Comparison of ENCODE assay signal across 8 cellular contexts in the genomic region with DNA sequence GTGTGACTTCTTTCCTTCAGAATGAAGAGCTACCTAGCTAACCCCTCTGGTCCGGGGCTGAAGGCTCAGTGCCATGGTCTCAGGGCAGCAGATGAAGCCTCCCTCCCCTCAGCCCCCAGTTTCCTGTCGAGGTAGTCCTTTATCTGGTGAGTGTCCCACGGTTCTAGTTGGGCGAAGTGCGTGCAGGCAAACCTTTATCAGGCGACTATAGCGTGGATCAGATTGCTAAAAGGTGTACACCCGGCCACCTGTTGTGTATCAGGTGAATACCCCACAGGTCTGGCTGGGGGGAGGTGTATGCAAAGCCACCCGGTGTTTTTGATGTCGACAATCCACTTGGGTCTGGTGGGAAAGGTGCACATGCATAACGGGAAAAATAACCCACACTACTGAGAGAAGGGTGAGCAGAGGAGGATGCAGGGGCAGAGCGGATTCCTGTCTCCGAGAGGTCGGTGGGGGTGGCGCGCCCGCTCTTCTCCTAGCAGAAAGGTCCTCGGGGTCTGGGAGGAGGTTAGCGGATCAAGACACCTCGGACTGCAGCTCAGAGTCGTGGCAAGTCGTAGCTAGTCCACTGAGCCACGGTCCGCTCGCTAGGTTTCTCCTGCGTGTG. TPM values are rescaled to one million over a fixed set of nuclear protein-coding genes. Genes with fewer than 3 reads are reported as not detected.
DNase-seq lines count a peak whose midpoint lies in the region; ATAC-seq and TF ChIP-seq lines count a peak whose summit lies in the region.

No MANE protein-coding gene starts in this region.

- ATAC-seq in HG03108 (IDR thresholded peaks at IDR 0.05; ENCODE audit: unreplicated experiment) (peak; percentile 1), T-helper 17 cell (peak; percentile 14)
- peak; percentile 17 to 21 for ATAC-seq in naive thymus-derived CD8-positive, alpha-beta T cell

- peaks cover 30% of the 10 kb centered on the region for H3K36me3 ChIP-seq in endodermal cell (ENCODE audit: control insufficient read depth, insufficient read depth, low read length)

- peak overlapping the region; percentile 83 for H3K27ac ChIP-seq in endodermal cell (ENCODE audit: low read depth, low read length)

- H3K9me3 ChIP-seq in T-helper 17 cell (ENCODE audit: control insufficient read depth, low read length, poor library complexity, severe bottlenecking), result no peaks in the 10 kb centered on the region
- H3K9me3 ChIP-seq in endodermal cell (ENCODE audit: control insufficient read depth, low read length), result no peaks in the 10 kb centered on the region

- peaks cover 78% of the 10 kb centered on the region for H3K4me1 Mint-ChIP-seq in activated T-cell treated with anti-CD3 and anti-CD28 coated beads, Interleukin-2, amount 50 U/mL, for 24 hours (ENCODE audit: low read depth)
- H3K4me1 Mint-ChIP-seq in T-helper 17 cell, result peaks cover 42% of the 10 kb centered on the region
- peaks cover 10% of the 10 kb centered on the region for H3K4me1 Mint-ChIP-seq in endodermal cell
- peaks cover 25 to 77% (median 61%) of the 10 kb centered on the region in 4 donors for H3K4me1 Mint-ChIP-seq in naive thymus-derived CD8-positive, alpha-beta T cell

- H3K27me3 ChIP-seq in endodermal cell (ENCODE audit: control insufficient read depth, insufficient read depth, low read length, poor library complexity, severe bottlenecking), result no peaks in the 10 kb centered on the region

- peak overlapping the region; percentile 90 for H3K4me3 Mint-ChIP-seq in activated T-cell treated with anti-CD3 and anti-CD28 coated beads, Interleukin-2, amount 50 U/mL, for 24 hours
- H3K4me3 Mint-ChIP-seq in T-helper 17 cell (peak overlapping the region; percentile 98), endodermal cell (peak overlapping the region; percentile 72)
- H3K4me3 Mint-ChIP-seq in naive thymus-derived CD8-positive, alpha-beta T cell, result peak overlapping the region; percentile 91 to 100 (median 99)

- peak overlapping the region; percentile 69 for H3K9ac ChIP-seq in endodermal cell (ENCODE audit: extremely low read depth, low read length, poor library complexity, severe bottlenecking)

- H3K4me1 ChIP-seq in endodermal cell (ENCODE audit: control insufficient read depth, insufficient read depth, low read length), result peaks cover 2% of the 10 kb centered on the region

- no peaks in the 10 kb centered on the region for H3K27me3 Mint-ChIP-seq in activated T-cell treated with anti-CD3 and anti-CD28 coated beads, Interleukin-2, amount 50 U/mL, for 24 hours
- no peaks in the 10 kb centered on the region for H3K27me3 Mint-ChIP-seq in T-helper 17 cell
- peaks cover 4% of the 10 kb centered on the region for H3K27me3 Mint-ChIP-seq in endodermal cell (ENCODE audit: insufficient read depth)
- no peaks in the 10 kb centered on the region for H3K27me3 Mint-ChIP-seq in naive thymus-derived CD8-positive, alpha-beta T cell

- no peak for TF ChIP-seq CTCF in endodermal cell (conservative IDR thresholded peaks at IDR 0.05)

- peak overlapping the region; percentile 94 for H3K4me3 ChIP-seq in endodermal cell (ENCODE audit: low read length)

- peaks cover 46% of the 10 kb centered on the region for H3K36me3 Mint-ChIP-seq in activated T-cell treated with anti-CD3 and anti-CD28 coated beads, Interleukin-2, amount 50 U/mL, for 24 hours (ENCODE audit: low read depth)
- H3K36me3 Mint-ChIP-seq in T-helper 17 cell (ENCODE audit: low read depth), result peaks cover 2% of the 10 kb centered on the region
- peaks cover 26% of the 10 kb centered on the region for H3K36me3 Mint-ChIP-seq in endodermal cell (ENCODE audit: low read depth)
- peaks cover 5 to 27% (median 7%) of the 10 kb centered on the region in 3 donors for H3K36me3 Mint-ChIP-seq in naive thymus-derived CD8-positive, alpha-beta T cell

- POLR2A ChIA-PET in naive thymus-derived CD8-positive, alpha-beta T cell (lab: Charles Lee), result interaction anchor here (0.8 to 9.0 kb wide), 13 partner anchors 14 to 294 kb away, joined by 3 to 215 read pairs (median 4); a partner anchor contains a TSS

- 1 to 8% methylated on average over 14 to 26 of the region's 26 CpGs for WGBS in endodermal cell (ENCODE audit: insufficient coverage in 1 of 2, insufficient read length in 1 of 2), 2 experiments

- DNase-seq in activated T-cell treated with anti-CD3 and anti-CD28 coated beads, Interleukin-2, amount 50 U/mL, for 24 hours, result no peak
- no peak for DNase-seq in activated T-cell treated with anti-CD3 and anti-CD28 coated beads for 4 hours
- peak in 1 of 3 donors; percentile 13 for DNase-seq in T-helper 17 cell
- DNase-seq in endodermal cell, result no peak
- peak in 7 of 10 donors; percentile 10 to 65 (median 16) for DNase-seq in naive thymus-derived CD8-positive, alpha-beta T cell
- DNase-seq in globus pallidus (ENCODE audit: low spot score), result no peak
- no peak for DNase-seq in SIG-M5 (lab: John Stamatoyannopoulos, UW)

- no peaks in the 10 kb centered on the region for H3K9me3 Mint-ChIP-seq in activated T-cell treated with anti-CD3 and anti-CD28 coated beads, Interleukin-2, amount 50 U/mL, for 24 hours
- H3K9me3 Mint-ChIP-seq in endodermal cell, result no peaks in the 10 kb centered on the region
- no peaks in the 10 kb centered on the region for H3K9me3 Mint-ChIP-seq in naive thymus-derived CD8-positive, alpha-beta T cell

- peak overlapping the region; percentile 94 for H3K27ac Mint-ChIP-seq in activated T-cell treated with anti-CD3 and anti-CD28 coated beads, Interleukin-2, amount 50 U/mL, for 24 hours
- H3K27ac Mint-ChIP-seq in T-helper 17 cell, result peak overlapping the region; percentile 97
- H3K27ac Mint-ChIP-seq in endodermal cell, result no peak overlapping the region
- H3K27ac Mint-ChIP-seq in naive thymus-derived CD8-positive, alpha-beta T cell, result peak overlapping the region; percentile 90 to 99 (median 97)

RNA-seq across cellular contexts. Expression of a gene that starts 0.5 kb away (rescaled TPM):
- total RNA-seq in T-helper 17 cell, result 10 to 100 TPM; 57.9 to 69.2 TPM
- total RNA-seq in endodermal cell, result 10 to 100 TPM; 18.2 to 23.3 TPM
- 13.9 TPM for polyA plus RNA-seq in endodermal cell (2013, experiment 1 of 2)
- 12.9 TPM for polyA plus RNA-seq in endodermal cell (2013, experiment 2 of 2)
- total RNA-seq in naive thymus-derived CD8-positive, alpha-beta T cell, result 100 to 1,000 TPM; 130 to 138 TPM
- polyA plus RNA-seq in naive thymus-derived CD8-positive, alpha-beta T cell, result 10 to 100 TPM in 1 of 3 donors, 1 to 10 TPM in 2; 4.0 to 13.3 (median 7.3) TPM

RNA-seq across cellular contexts. Expression of a gene that starts 5.9 kb away (rescaled TPM):
- total RNA-seq in T-helper 17 cell (10 to 100 TPM; 40.8 to 52.8 TPM), endodermal cell (100 to 1,000 TPM; 193 to 207 TPM)
- 197 TPM for polyA plus RNA-seq in endodermal cell (2013, experiment 1 of 2)
- polyA plus RNA-seq in endodermal cell (2013, experiment 2 of 2), result 189 TPM
- total RNA-seq in naive thymus-derived CD8-positive, alpha-beta T cell, result 10 to 100 TPM; 61.7 to 64.4 TPM
- polyA plus RNA-seq in naive thymus-derived CD8-positive, alpha-beta T cell, result 100 to 1,000 TPM; 239 to 320 (median 257) TPM

RNA-seq across cellular contexts. Expression of a gene that starts 6.1 kb away (rescaled TPM):
- not detected for total RNA-seq in T-helper 17 cell
- total RNA-seq in endodermal cell, result under 1 TPM in 1 of 2 donors, not detected in 1; 0.09 TPM
- polyA plus RNA-seq in endodermal cell (2013, experiment 1 of 2), result not detected
- not detected for polyA plus RNA-seq in endodermal cell (2013, experiment 2 of 2)
- total RNA-seq in naive thymus-derived CD8-positive, alpha-beta T cell, result not detected
- not detected for polyA plus RNA-seq in naive thymus-derived CD8-positive, alpha-beta T cell

RNA-seq across cellular contexts. Expression of a gene that starts 29.9 kb away (rescaled TPM):
- total RNA-seq in T-helper 17 cell (10 to 100 TPM; 93.2 to 99.0 TPM), endodermal cell (10 to 100 TPM; 64.7 to 65.6 TPM)
- polyA plus RNA-seq in endodermal cell (2013, experiment 1 of 2), result 67.5 TPM
- polyA plus RNA-seq in endodermal cell (2013, experiment 2 of 2), result 57.5 TPM
- 10 to 100 TPM; 63.9 to 66.3 TPM for total RNA-seq in naive thymus-derived CD8-positive, alpha-beta T cell
- polyA plus RNA-seq in naive thymus-derived CD8-positive, alpha-beta T cell, result 10 to 100 TPM in 1 of 3 donors, 1 to 10 TPM in 2; 5.3 to 10.4 (median 8.2) TPM

Comparison
In these comparisons a context has a peak if more than half of its experiments do, and no peak if none do; other contexts are left out.
1. DNase-seq: peak in naive thymus-derived CD8-positive, alpha-beta T cell (7 of 10); none in activated T-cell treated with anti-CD3 and anti-CD28 coated beads, Interleukin-2, amount 50 U/mL, for 24 hours (single experiment), activated T-cell treated with anti-CD3 and anti-CD28 coated beads for 4 hours (single experiment), endodermal cell (single experiment), globus pallidus (single experiment) and SIG-M5 (single experiment).
2. Peak in every context shown above with its lines, with median percentiles within 50 percentile points of each other: H3K4me3 Mint-ChIP-seq and ATAC-seq.